ENCODE assay signal across 34 cellular contexts in genomic region chr2:56204556-56204955, GRCh38. TPM values are rescaled to one million over a fixed set of nuclear protein-coding genes. Genes with fewer than 3 reads are reported as not detected.
"Had no signal": no experiment of that assay in that cellular context is flagged by ENCODE, and none has a peak within 500 bp of the region (broad histone marks: within the 10 kb centered on the region; RNA-seq: fewer than 3 reads in every experiment).

No MANE protein-coding gene starts in this region.

- FAIRE-seq: astrocyte, bronchial epithelial cell, colon, endometrium, endothelial cell of umbilical vein, frontal cortex had no signal

- H3K27me3 Mint-ChIP-seq: activated B cell treated with CpG ODN at 0.5 μM for 24 hours; activated CD8-positive, alpha-beta T cell treated with anti-CD3 and anti-CD28 coated beads for 36 hours; activated naive CD8-positive, alpha-beta T cell; activated T-helper 17 cell treated with anti-CD3 and anti-CD28 coated beads, Interleukin-2, amount 50 U/mL, for 72 hours; central memory CD8-positive, alpha-beta T cell; T-helper 17 cell had no signal

- DNase-seq: activated B cell treated with CpG ODN at 0.5 μM for 24 hours; activated CD4-positive, alpha-beta T cell treated with anti-CD3 and anti-CD28 coated beads for 48 hours; activated CD4-positive, alpha-beta T cell treated with anti-CD3 and anti-CD28 coated beads, Interleukin-2, amount 50 U/mL, for 1 hour; activated CD4-positive, alpha-beta T cell treated with anti-CD3 and anti-CD28 coated beads, Interleukin-2, amount 50 U/mL, for 48 hours; activated CD8-positive, alpha-beta memory T cell treated with anti-CD3 and anti-CD28 coated beads for 24 hours; activated CD8-positive, alpha-beta T cell treated with anti-CD3 and anti-CD28 coated beads for 36 hours; activated effector memory CD4-positive, alpha-beta T cell treated with Interleukin-2 at 50 U/mL for 16 hours; activated gamma-delta T cell treated with Interleukin-2 at 50 U/mL for 16 hours; activated naive CD4-positive, alpha-beta T cell treated with anti-CD3 and anti-CD28 coated beads, Interleukin-2, amount 50 U/mL, for 16 hours; activated naive CD4-positive, alpha-beta T cell treated with Interleukin-2 at 50 U/mL for 16 hours; activated T-cell treated with anti-CD3 and anti-CD28 coated beads, Interleukin-2, amount 50 U/mL, for 4 hours; amniotic stem cell; anterior cingulate cortex; brain microvascular endothelial cell; cortex of kidney; dermis blood vessel endothelial cell; effector CD8-positive, alpha-beta T cell; foreskin fibroblast; heart left ventricle; T-helper 1 cell; T-helper 17 cell; T1000; WERI-Rb-1 had no signal

- H3K4me1 Mint-ChIP-seq: activated B cell treated with CpG ODN at 0.5 μM for 24 hours; activated T-helper 17 cell treated with anti-CD3 and anti-CD28 coated beads, Interleukin-2, amount 50 U/mL, for 72 hours; central memory CD8-positive, alpha-beta T cell; T-helper 17 cell had no signal

- H3K27ac Mint-ChIP-seq: activated B cell treated with CpG ODN at 0.5 μM for 24 hours; activated CD8-positive, alpha-beta T cell treated with anti-CD3 and anti-CD28 coated beads for 36 hours; activated naive CD8-positive, alpha-beta T cell; activated T-helper 17 cell treated with anti-CD3 and anti-CD28 coated beads, Interleukin-2, amount 50 U/mL, for 72 hours; T-helper 17 cell; T-helper 2 cell treated with Interferon-gamma antibody and Interleukin-4, amounts not matched to agents 5 μg/mL and 100 μg/mL, for 36 hours had no signal

- ATAC-seq: activated CD4-positive, CD25-positive, alpha-beta regulatory T cell treated with anti-CD3 and anti-CD28 coated beads, Interleukin-2, amount 50 U/mL, for 24 hours; activated CD8-positive, alpha-beta T cell treated with anti-CD3 and anti-CD28 coated beads for 36 hours; activated T-cell treated with anti-CD3 and anti-CD28 coated beads, Interleukin-2, amount 50 U/mL, for 4 hours; activated T-helper 17 cell treated with anti-CD3 and anti-CD28 coated beads, Interleukin-2, amount 50 U/mL, for 72 hours; heart left ventricle; T-helper 17 cell had no signal

- H3K9me3 Mint-ChIP-seq: activated B cell treated with CpG ODN at 0.5 μM for 24 hours; activated CD8-positive, alpha-beta T cell treated with anti-CD3 and anti-CD28 coated beads for 36 hours; activated T-cell treated with anti-CD3 and anti-CD28 coated beads, Interleukin-2, amount 50 U/mL, for 4 hours; activated T-helper 17 cell treated with anti-CD3 and anti-CD28 coated beads, Interleukin-2, amount 50 U/mL, for 72 hours; T-helper 2 cell treated with Interferon-gamma antibody and Interleukin-4, amounts not matched to agents 5 μg/mL and 100 μg/mL, for 36 hours had no signal

- H3K4me3 Mint-ChIP-seq: activated B cell treated with CpG ODN at 0.5 μM for 24 hours; activated CD8-positive, alpha-beta T cell treated with anti-CD3 and anti-CD28 coated beads for 36 hours; activated naive CD8-positive, alpha-beta T cell; activated T-cell treated with anti-CD3 and anti-CD28 coated beads, Interleukin-2, amount 50 U/mL, for 4 hours; activated T-helper 17 cell treated with anti-CD3 and anti-CD28 coated beads, Interleukin-2, amount 50 U/mL, for 72 hours; central memory CD8-positive, alpha-beta T cell; T-helper 17 cell; T-helper 2 cell treated with Interferon-gamma antibody and Interleukin-4, amounts not matched to agents 5 μg/mL and 100 μg/mL, for 36 hours had no signal

- H3K36me3 Mint-ChIP-seq: activated naive CD8-positive, alpha-beta T cell had no signal

RNA-seq across cellular contexts. Expression of gene CCDC85A, which starts 20.8 kb away (rescaled TPM):
- total RNA-seq: activated B cell treated with CpG ODN at 0.5 μM for 24 hours; activated CD8-positive, alpha-beta T cell treated with anti-CD3 and anti-CD28 coated beads for 36 hours; activated T-cell treated with anti-CD3 and anti-CD28 coated beads, Interleukin-2, amount 50 U/mL, for 4 hours; activated T-helper 17 cell treated with anti-CD3 and anti-CD28 coated beads, Interleukin-2, amount 50 U/mL, for 72 hours; bronchial epithelial cell; T-helper 17 cell had no signal
